ENCODE assay signal across 8 cellular contexts in genomic region chr22:41834005-41834975, GRCh38. TPM values are rescaled to one million over a fixed set of nuclear protein-coding genes. Genes with fewer than 3 reads are reported as not detected.
DNase-seq lines count a peak whose midpoint lies in the region; ATAC-seq lines count a peak whose summit lies in the region.

No MANE protein-coding gene starts in this region.

- H3K27me3 Mint-ChIP-seq in activated T-cell treated with anti-CD3 and anti-CD28 coated beads, Interleukin-2, amount 50 U/mL, for 4 hours (ENCODE audit: low read depth) = no peaks in the 10 kb centered on the region
- no peaks in the 10 kb centered on the region for H3K27me3 Mint-ChIP-seq in activated CD4-positive, alpha-beta memory T cell treated with anti-CD3 and anti-CD28 coated beads for 36 hours

- H3K27ac Mint-ChIP-seq in activated CD4-positive, alpha-beta memory T cell treated with anti-CD3 and anti-CD28 coated beads for 36 hours = peak overlapping the region; percentile 99

- H3K36me3 ChIP-seq in iPS-18a (ENCODE audit: control insufficient read depth, low read depth, low read length) (peaks cover 32% of the 10 kb centered on the region), stomach smooth muscle (ENCODE audit: control insufficient read depth in 2 of 2, insufficient read depth in 2 of 2, low read length in 2 of 2) (peaks cover 3 to 11% of the 10 kb centered on the region in 2 donors)

- H3K27ac ChIP-seq in iPS-18a (ENCODE audit: low read length) = peak overlapping the region; percentile 16
- peak overlapping the region; percentile 88 for H3K27ac ChIP-seq in stomach smooth muscle (ENCODE audit: low read length)

- peak overlapping the region; percentile 97 for H3K4me3 Mint-ChIP-seq in activated T-cell treated with anti-CD3 and anti-CD28 coated beads, Interleukin-2, amount 50 U/mL, for 4 hours
- peak overlapping the region; percentile 98 for H3K4me3 Mint-ChIP-seq in activated CD4-positive, alpha-beta memory T cell treated with anti-CD3 and anti-CD28 coated beads for 36 hours

- H3K27me3 ChIP-seq in iPS-18a (ENCODE audit: control insufficient read depth, insufficient read depth, low read length) (no peaks in the 10 kb centered on the region), stomach smooth muscle (ENCODE audit: control insufficient read depth in 1 of 2, insufficient read depth in 2 of 2, low read length in 2 of 2) (no peaks in the 10 kb centered on the region)

- no peak for DNase-seq in activated T-cell treated with anti-CD3 and anti-CD28 coated beads, Interleukin-2, amount 50 U/mL, for 4 hours
- DNase-seq in activated T-cell treated with anti-CD3 and anti-CD28 coated beads for 4 hours (no peak), T1000 (lab: John Stamatoyannopoulos, UW) (no peak), head of caudate nucleus (no peak)
- no peak for DNase-seq in activated CD4-positive, alpha-beta memory T cell treated with anti-CD3 and anti-CD28 coated beads for 36 hours

- CTCF ChIA-PET in activated CD4-positive, alpha-beta memory T cell treated with anti-CD3 and anti-CD28 coated beads for 36 hours (lab: Charles Lee) = interaction anchor here (1.0 to 6.9 kb wide), 10 partner anchors 8 to 611 kb away, joined by 3 to 49 read pairs (median 6); no protein-coding TSS in a partner anchor

- H3K9ac ChIP-seq in iPS-18a (ENCODE audit: low read length) = peak overlapping the region; percentile 57
- peak overlapping the region; percentile 60 to 65 for H3K9ac ChIP-seq in stomach smooth muscle (ENCODE audit: low read length in 2 of 2)

- POLR2A ChIA-PET in activated CD4-positive, alpha-beta memory T cell treated with anti-CD3 and anti-CD28 coated beads for 36 hours (lab: Charles Lee) = interaction anchor here (0.6 to 4.5 kb wide), 12 partner anchors 8 to 366 kb away, joined by 3 to 57 read pairs (median 17); partner anchors contain the start of genes CCDC134, CENPM, PHF5A and TNFRSF13C

- intact Hi-C loops in activated CD4-positive, alpha-beta memory T cell treated with anti-CD3 and anti-CD28 coated beads for 36 hours (cut with micrococcal nuclease) = loop anchor here (5.0 kb wide), 2 partner anchors 83 to 258 kb away; partner anchors contain the start of genes NDUFA6 and SHISA8
- intact Hi-C loops in head of caudate nucleus (cut with DNase I) = no loop called here

- H3K4me1 Mint-ChIP-seq in activated T-cell treated with anti-CD3 and anti-CD28 coated beads, Interleukin-2, amount 50 U/mL, for 4 hours (ENCODE audit: low read depth) = peaks cover 58% of the 10 kb centered on the region
- H3K4me1 Mint-ChIP-seq in activated CD4-positive, alpha-beta memory T cell treated with anti-CD3 and anti-CD28 coated beads for 36 hours (ENCODE audit: low read depth) = peaks cover 54% of the 10 kb centered on the region

- H3K9me3 Mint-ChIP-seq in activated T-cell treated with anti-CD3 and anti-CD28 coated beads, Interleukin-2, amount 50 U/mL, for 4 hours = no peaks in the 10 kb centered on the region
- H3K9me3 Mint-ChIP-seq in activated CD4-positive, alpha-beta memory T cell treated with anti-CD3 and anti-CD28 coated beads for 36 hours = peaks cover 5% of the 10 kb centered on the region

- H3K4me1 ChIP-seq in iPS-18a (ENCODE audit: control insufficient read depth, low read depth, low read length) (peaks cover 17% of the 10 kb centered on the region), stomach smooth muscle (ENCODE audit: control insufficient read depth, insufficient read depth, low read length) (peaks cover 24% of the 10 kb centered on the region)

- no peaks in the 10 kb centered on the region for H3K9me3 ChIP-seq in iPS-18a (ENCODE audit: control insufficient read depth, low read depth, low read length)
- no peaks in the 10 kb centered on the region for H3K9me3 ChIP-seq in stomach smooth muscle (ENCODE audit: control insufficient read depth in 2 of 2, low read length in 2 of 2)

- H3K4me3 ChIP-seq in iPS-18a (ENCODE audit: low read length) = peak overlapping the region; percentile 88
- H3K4me3 ChIP-seq in stomach smooth muscle (ENCODE audit: low read length in 2 of 2) = peak overlapping the region; percentile 82 to 85

- ATAC-seq in activated T-cell treated with anti-CD3 and anti-CD28 coated beads, Interleukin-2, amount 50 U/mL, for 4 hours = no peak
- no peak for ATAC-seq in HG02610 (IDR thresholded peaks at IDR 0.05; ENCODE audit: unreplicated experiment)

- peaks cover 37% of the 10 kb centered on the region for H3K36me3 Mint-ChIP-seq in activated T-cell treated with anti-CD3 and anti-CD28 coated beads, Interleukin-2, amount 50 U/mL, for 4 hours (ENCODE audit: insufficient read depth)
- peaks cover 50% of the 10 kb centered on the region for H3K36me3 Mint-ChIP-seq in activated CD4-positive, alpha-beta memory T cell treated with anti-CD3 and anti-CD28 coated beads for 36 hours

RNA-seq across cellular contexts. Expression of gene SREBF2, which starts 1.4 kb away (rescaled TPM):
- total RNA-seq in activated T-cell treated with anti-CD3 and anti-CD28 coated beads, Interleukin-2, amount 50 U/mL, for 4 hours = 100 to 1,000 TPM; 123 to 178 (median 155) TPM
- 100 to 1,000 TPM; 131 to 137 TPM for total RNA-seq in activated CD4-positive, alpha-beta memory T cell treated with anti-CD3 and anti-CD28 coated beads for 36 hours

RNA-seq across cellular contexts. Expression of gene CCDC134, which starts 33.8 kb away (rescaled TPM):
- 10 to 100 TPM; 16.0 to 20.2 (median 18.4) TPM for total RNA-seq in activated T-cell treated with anti-CD3 and anti-CD28 coated beads, Interleukin-2, amount 50 U/mL, for 4 hours
- 10 to 100 TPM; 16.1 to 17.6 TPM for total RNA-seq in activated CD4-positive, alpha-beta memory T cell treated with anti-CD3 and anti-CD28 coated beads for 36 hours
